ENCODE assay signal across 9 cellular contexts in genomic region chr1:240611619-240612490, GRCh38. TPM values are rescaled to one million over a fixed set of nuclear protein-coding genes. Genes with fewer than 3 reads are reported as not detected.
DNase-seq lines count a peak whose midpoint lies in the region; FAIRE-seq and TF ChIP-seq lines count a peak whose summit lies in the region.
"Had no signal": no experiment of that assay in that cellular context is flagged by ENCODE, and none has a peak within 500 bp of the region (broad histone marks: within the 10 kb centered on the region; RNA-seq: fewer than 3 reads in every experiment).

TSS of gene GREM2 (minus strand) at chr1:240612155. CDS start at chr1:240493475, 118,680 bp downstream.

- 3 to 4% methylated on average over 40 of the region's 40 CpGs for WGBS in ectodermal cell, 2 experiments
- WGBS in mesenchymal stem cell: under 1% methylated on average over 39 of the region's 40 CpGs

- H2BK5ac ChIP-seq in mesenchymal stem cell (ENCODE audit: low read depth, low read length, poor library complexity, severe bottlenecking): no peak within 1 kb of the TSS

- H3K27me3 ChIP-seq in GM06990 (replicated peaks; ENCODE audit: control insufficient read depth, insufficient read depth, low read length) (no peaks in the 10 kb centered on the region), ectodermal cell (ENCODE audit: control insufficient read depth, insufficient read depth, low read length, poor library complexity, severe bottlenecking) (peaks cover 25% of the 10 kb centered on the region), mesenchymal stem cell (ENCODE audit: control insufficient read depth in 1 of 2, insufficient read depth in 1 of 2, low read length in 2 of 2) (peaks cover 0 to 5% of the 10 kb centered on the region in 2 experiments)

- no peak for TF ChIP-seq CTCF in GM06990 (IDR thresholded peaks at IDR 0.05; ENCODE audit: insufficient read depth, low read length, poor library complexity, severe bottlenecking)

- no peaks in the 10 kb centered on the region for H3K9me3 Mint-ChIP-seq in activated CD4-positive, alpha-beta T cell treated with anti-CD3 and anti-CD28 coated beads, Interleukin-2, amount 10 ng/mL, durations not matched to agents 24 days and 14 days

- H3K79me1 ChIP-seq in mesenchymal stem cell (replicated peaks; ENCODE audit: low read length, poor library complexity, severe bottlenecking): peaks cover 2% of the 10 kb centered on the region

- H3K27ac Mint-ChIP-seq in activated CD4-positive, alpha-beta T cell treated with anti-CD3 and anti-CD28 coated beads, Interleukin-2, amount 10 ng/mL, durations not matched to agents 24 days and 14 days: peak within 1 kb of the TSS; percentile 18

- H3K4me3 Mint-ChIP-seq in activated CD4-positive, alpha-beta T cell treated with anti-CD3 and anti-CD28 coated beads, Interleukin-2, amount 10 ng/mL, durations not matched to agents 24 days and 14 days: peak within 1 kb of the TSS; percentile 91

- H3K36me3 Mint-ChIP-seq in activated CD4-positive, alpha-beta T cell treated with anti-CD3 and anti-CD28 coated beads, Interleukin-2, amount 10 ng/mL, durations not matched to agents 24 days and 14 days (ENCODE audit: low read depth): no peaks in the 10 kb centered on the region

- peak within 1 kb of the TSS; percentile 18 for H2AFZ ChIP-seq in mesenchymal stem cell (ENCODE audit: low read depth, low read length)

- no peak for TF ChIP-seq POLR2A in H54 (IDR thresholded peaks at IDR 0.05; ENCODE audit: low read depth, low read length)

- H3K27me3 Mint-ChIP-seq in activated CD4-positive, alpha-beta T cell treated with anti-CD3 and anti-CD28 coated beads, Interleukin-2, amount 10 ng/mL, durations not matched to agents 24 days and 14 days: peaks cover 49% of the 10 kb centered on the region

- peak; percentile 18 for DNase-seq in GM06990 (ENCODE audit: extremely low read depth, insufficient read length)
- DNase-seq in H54 (ENCODE audit: insufficient read length, low spot score): peak; percentile 34
- peak; percentile 93 for DNase-seq in M059J (ENCODE audit: low read depth)
- peak; percentile 79 for DNase-seq in activated CD4-positive, alpha-beta T cell treated with anti-CD3 and anti-CD28 coated beads, Interleukin-2, amount 10 ng/mL, durations not matched to agents 24 days and 14 days
- peak; percentile 97 for DNase-seq in mesenchymal stem cell
- DNase-seq in stimulated activated CD8-positive, alpha-beta memory T cell treated with anti-CD3 and anti-CD28 coated beads, Interleukin-4, amount 100 ng/mL, for 24 hours (ENCODE audit: low read depth): peak; percentile 4
- no peak for DNase-seq in cerebellar nuclear complex (lab: John Stamatoyannopoulos, UW)

- no peaks in the 10 kb centered on the region for H3K36me3 ChIP-seq in GM06990 (ENCODE audit: control insufficient read depth, insufficient read depth, low read length)
- H3K36me3 ChIP-seq in ectodermal cell (ENCODE audit: control insufficient read depth, insufficient read depth, low read length): no peaks in the 10 kb centered on the region
- no peaks in the 10 kb centered on the region for H3K36me3 ChIP-seq in mesenchymal stem cell (ENCODE audit: control insufficient read depth in 1 of 2, insufficient read depth in 2 of 2, low read depth in 1 of 2, low read length in 2 of 2)
- H3K36me3 ChIP-seq: neutrophil had no signal

- peak within 1 kb of the TSS; percentile 3 to 11 for H3K18ac ChIP-seq in mesenchymal stem cell (ENCODE audit: low read depth in 1 of 2, low read length in 2 of 2)

- intact Hi-C loops in activated CD4-positive, alpha-beta T cell treated with anti-CD3 and anti-CD28 coated beads, Interleukin-2, amount 10 ng/mL, durations not matched to agents 24 days and 14 days (cut with micrococcal nuclease): no loop called here

- H3K4ac ChIP-seq in mesenchymal stem cell (ENCODE audit: low read depth in 1 of 2, low read length in 2 of 2): no peak within 1 kb of the TSS

- no peak within 1 kb of the TSS for H2BK15ac ChIP-seq in mesenchymal stem cell (ENCODE audit: low read depth, poor library complexity, severe bottlenecking)

- no peaks in the 10 kb centered on the region for H3K9me3 ChIP-seq in ectodermal cell (ENCODE audit: control insufficient read depth, low read length)
- no peaks in the 10 kb centered on the region for H3K9me3 ChIP-seq in mesenchymal stem cell (ENCODE audit: control insufficient read depth, low read length)
- H3K9me3 ChIP-seq: neutrophil had no signal

- H3K27ac ChIP-seq in ectodermal cell (ENCODE audit: insufficient read depth, low read depth, low read length, poor library complexity, severe bottlenecking) (no peak within 1 kb of the TSS), mesenchymal stem cell (ENCODE audit: low read length, poor library complexity, severe bottlenecking) (no peak within 1 kb of the TSS)
- H3K27ac ChIP-seq: neutrophil had no signal

- H3K4me1 ChIP-seq in ectodermal cell (ENCODE audit: control insufficient read depth, insufficient read depth, low read length): peaks cover 4% of the 10 kb centered on the region
- H3K4me1 ChIP-seq in mesenchymal stem cell (ENCODE audit: control insufficient read depth, insufficient read depth, low read depth, low read length): no peaks in the 10 kb centered on the region

- H2AK5ac ChIP-seq in mesenchymal stem cell (ENCODE audit: low read length, severe bottlenecking): no peak within 1 kb of the TSS

- no peak for FAIRE-seq in H54 (lab: Jason Lieb, UNC)

- no peak within 1 kb of the TSS for H3K14ac ChIP-seq in mesenchymal stem cell (ENCODE audit: low read length in 2 of 2)

- H4K8ac ChIP-seq in mesenchymal stem cell (ENCODE audit: low read length): no peak within 1 kb of the TSS

- peak within 1 kb of the TSS; percentile 97 for H3K4me2 ChIP-seq in mesenchymal stem cell (ENCODE audit: low read length, poor library complexity, severe bottlenecking)

- H3K4me3 ChIP-seq in GM06990 (replicated peaks; ENCODE audit: low read depth, low read length) (peak within 1 kb of the TSS; percentile 37), ectodermal cell (ENCODE audit: insufficient read depth, low read depth, low read length) (peak within 1 kb of the TSS; percentile 54), mesenchymal stem cell (ENCODE audit: insufficient read depth in 1 of 2, low read depth in 1 of 2, low read length in 2 of 2) (peak within 1 kb of the TSS; percentile 58 to 90)

- H4K91ac ChIP-seq in mesenchymal stem cell (ENCODE audit: low read length): no peak within 1 kb of the TSS

- H3K9ac ChIP-seq in mesenchymal stem cell (ENCODE audit: low read length): peak within 1 kb of the TSS; percentile 88

- H2BK120ac ChIP-seq in mesenchymal stem cell (ENCODE audit: low read depth, low read length): no peak within 1 kb of the TSS

- peaks cover 29% of the 10 kb centered on the region for H3K4me1 Mint-ChIP-seq in activated CD4-positive, alpha-beta T cell treated with anti-CD3 and anti-CD28 coated beads, Interleukin-2, amount 10 ng/mL, durations not matched to agents 24 days and 14 days

- H3K23ac ChIP-seq in mesenchymal stem cell (ENCODE audit: low read length in 2 of 2): no peak within 1 kb of the TSS

- peak within 1 kb of the TSS in 1 of 2 experiments; percentile 71 for H2BK12ac ChIP-seq in mesenchymal stem cell (ENCODE audit: low read length in 2 of 2)

RNA-seq across cellular contexts. Expression of gene GREM2, which starts in this region (rescaled TPM):
- total RNA-seq in M059J (2014; rRNA removed; shearing (Covaris generic)): 0.15 TPM in 1 of 2 replicates, not detected in the other
- 0.05 TPM in 1 of 2 replicates, not detected in the other for total RNA-seq in activated CD4-positive, alpha-beta T cell treated with anti-CD3 and anti-CD28 coated beads, Interleukin-2, amount 10 ng/mL, durations not matched to agents 24 days and 14 days
- polyA plus RNA-seq in ectodermal cell (2013, experiment 1 of 4): 0.15 TPM
- polyA plus RNA-seq in ectodermal cell (2013, experiment 2 of 4): 0.11 TPM
- 0.43 TPM for polyA plus RNA-seq in ectodermal cell (2013, experiment 3 of 4)
- 0.53 TPM for polyA plus RNA-seq in ectodermal cell (2013, experiment 4 of 4)
- 2.2 TPM for polyA plus RNA-seq in mesenchymal stem cell (2013, experiment 1 of 2)
- 2.2 TPM for polyA plus RNA-seq in mesenchymal stem cell (2013, experiment 2 of 2)

Comparison
In these comparisons a context has a peak if more than half of its experiments do, and no peak if none do; other contexts are left out.
1. Peak in DNase-seq in M059J; RNA of the gene not detected or under 1 TPM.
2. Peak in DNase-seq in activated CD4-positive, alpha-beta T cell treated with anti-CD3 and anti-CD28 coated beads, Interleukin-2, amount 10 ng/mL, durations not matched to agents 24 days and 14 days; RNA of the gene not detected or under 1 TPM.
3. DNase-seq: peak in GM06990 (single experiment), H54 (single experiment), mesenchymal stem cell (single experiment) and stimulated activated CD8-positive, alpha-beta memory T cell treated with anti-CD3 and anti-CD28 coated beads, Interleukin-4, amount 100 ng/mL, for 24 hours (single experiment); none in cerebellar nuclear complex (0 of 2).
4. Peak in every context shown above with its lines, with median percentiles within 50 percentile points of each other: H3K4me3 ChIP-seq.